ENCODE assay signal across 1 cellular context in genomic region chr6:31739639-31740396, GRCh38.
TF ChIP-seq lines count a peak whose summit lies in the region.

MSH5 (plus strand) TSS chr6:31740005; CDS start chr6:31740467, 462 bp downstream.

TF ChIP-seq in K562, 482 proteins besides CTCF, POLR2A, EP300 and RAD21 (continued from another document and continues in another):
- peak; percentile 49; the same call in 1 of the 2 replicates for TF ChIP-seq ZNF384 (IDR thresholded peaks at IDR 0.05; ENCODE audit: low read depth, low read length)
- TF ChIP-seq SFPQ (IDR thresholded peaks at IDR 0.05; ENCODE audit: low read depth, low read length) = no peak
- TF ChIP-seq STAT5A (IDR thresholded peaks at IDR 0.05; ENCODE audit: borderline replicate concordance, low read length) = no peak
- no peak for TF ChIP-seq PRPF4 (IDR thresholded peaks at IDR 0.05; ENCODE audit: insufficient read depth, low read depth, low read length, poor library complexity, severe bottlenecking)
- TF ChIP-seq HOMEZ (CRISPR knock-in tag; IDR thresholded peaks at IDR 0.05) = no peak; the same call in 1 of the 2 replicates
- peak; percentile 85 for TF ChIP-seq SMAD1 (IDR thresholded peaks at IDR 0.05; ENCODE audit: low read depth, low read length, partially characterized antibody)
- TF ChIP-seq ZNF655 (CRISPR knock-in tag; IDR thresholded peaks at IDR 0.05) = no peak
- peak in 1 of 2 experiments; percentile 98; a peak in 2 of 4 replicates for TF ChIP-seq HDAC1 (IDR thresholded peaks at IDR 0.05)
- no peak for TF ChIP-seq BMI1 (IDR thresholded peaks at IDR 0.05; ENCODE audit: low read length)
- no peak for TF ChIP-seq ZNF277 (CRISPR knock-in tag; IDR thresholded peaks at IDR 0.05; ENCODE audit: borderline replicate concordance)
- TF ChIP-seq TEAD4 (IDR thresholded peaks at IDR 0.05; ENCODE audit: low read length) = peak; percentile 56; the same call in 1 of the 2 replicates
- peak; percentile 92; the same call in 1 of the 2 replicates for TF ChIP-seq TEAD4 (CRISPR knock-in tag; IDR thresholded peaks at IDR 0.05; ENCODE audit: borderline replicate concordance)
- no peak for TF ChIP-seq BRF1 (IDR thresholded peaks at IDR 0.05; ENCODE audit: borderline replicate concordance, extremely low read depth, insufficient read length)
- peak; percentile 44; the same call in 1 of the 2 replicates for TF ChIP-seq ZNF764 (CRISPR knock-in tag; IDR thresholded peaks at IDR 0.05; ENCODE audit: low read depth)
- TF ChIP-seq ZNF780A (CRISPR knock-in tag; IDR thresholded peaks at IDR 0.05) = no peak
- TF ChIP-seq ZNF785 (CRISPR knock-in tag; IDR thresholded peaks at IDR 0.05) = no peak
- 0 out of 4 replicates have a peak, but pooled peaks of 1 of the 2 experiments have one; percentile 52 for TF ChIP-seq ETV6 (IDR thresholded peaks at IDR 0.05; ENCODE audit: borderline replicate concordance in 1 of 2, low read depth in 2 of 2, low read length in 1 of 2)
- TF ChIP-seq ETV6 (CRISPR knock-in tag; IDR thresholded peaks at IDR 0.05; ENCODE audit: borderline replicate concordance) = peak; percentile 95; the same call in 1 of the 2 replicates
- peak; percentile 79 for TF ChIP-seq CREB3 (tag; conservative IDR thresholded peaks at IDR 0.05; ENCODE audit: low read depth)
- TF ChIP-seq ZNF232 (CRISPR knock-in tag; IDR thresholded peaks at IDR 0.05) = peak; percentile 96
- peak; percentile 100 for TF ChIP-seq MAX (CRISPR knock-in tag; IDR thresholded peaks at IDR 0.05)
- peak; percentile 80; the same call in 1 of the 2 replicates for TF ChIP-seq ZNF583 (CRISPR knock-in tag; IDR thresholded peaks at IDR 0.05)
- TF ChIP-seq ZBTB33 (CRISPR knock-in tag; IDR thresholded peaks at IDR 0.05) = peak; percentile 89
- no peak for TF ChIP-seq SOX6 (IDR thresholded peaks at IDR 0.05)
- TF ChIP-seq CREB1 (IDR thresholded peaks at IDR 0.05) = peak; percentile 78
- TF ChIP-seq CREB1 (CRISPR knock-in tag; IDR thresholded peaks at IDR 0.05) = no peak
- peak; percentile 96 for TF ChIP-seq ZBTB43 (CRISPR knock-in tag; IDR thresholded peaks at IDR 0.05)
- peak; percentile 85; the same call in 1 of the 2 replicates for TF ChIP-seq PML (IDR thresholded peaks at IDR 0.05; ENCODE audit: low read length)
- TF ChIP-seq ETV5 (CRISPR knock-in tag; IDR thresholded peaks at IDR 0.05; ENCODE audit: low read depth) = peak; percentile 92
- no peak for TF ChIP-seq HDGF (IDR thresholded peaks at IDR 0.05)
- no peak for TF ChIP-seq CREB5 (CRISPR knock-in tag; IDR thresholded peaks at IDR 0.05)
- TF ChIP-seq ESRRB (CRISPR knock-in tag; IDR thresholded peaks at IDR 0.05; ENCODE audit: borderline replicate concordance) = no peak
- TF ChIP-seq MAFF (IDR thresholded peaks at IDR 0.05; ENCODE audit: low read length) = peak; percentile 10; the same call in 1 of the 2 replicates
- peak; percentile 41; the same call in 1 of the 2 replicates for TF ChIP-seq GABPB2 (CRISPR knock-in tag; conservative IDR thresholded peaks at IDR 0.05)
- peak; percentile 93 for TF ChIP-seq SAP30 (IDR thresholded peaks at IDR 0.05; ENCODE audit: borderline replicate concordance, insufficient read depth, low read depth, low read length, poor library complexity, severe bottlenecking)
- TF ChIP-seq HINFP (tag; conservative IDR thresholded peaks at IDR 0.05; ENCODE audit: low read depth) = no peak
- peak; percentile 88 for TF ChIP-seq NR4A1 (CRISPR knock-in tag; IDR thresholded peaks at IDR 0.05)
- TF ChIP-seq NR4A1 (tag; IDR thresholded peaks at IDR 0.05) = peak; percentile 63
- TF ChIP-seq MAFG (tag; conservative IDR thresholded peaks at IDR 0.05) = no peak
- peak; percentile 78; the same call in 1 of the 2 replicates for TF ChIP-seq SREBF1 (IDR thresholded peaks at IDR 0.05; ENCODE audit: borderline replicate concordance, low read depth, low read length)
- no peak for TF ChIP-seq PPARD (CRISPR knock-in tag; IDR thresholded peaks at IDR 0.05)
- no peak for TF ChIP-seq KHSRP (IDR thresholded peaks at IDR 0.05)
- peak; percentile 54 for TF ChIP-seq TCF3 (CRISPR knock-in tag; IDR thresholded peaks at IDR 0.05)
- no peak for TF ChIP-seq NONO (IDR thresholded peaks at IDR 0.05; ENCODE audit: low read depth in 2 of 2, low read length in 1 of 2)
- 0 out of 2 replicates have a peak, but pooled peaks have one; percentile 11 for TF ChIP-seq ARID3A (IDR thresholded peaks at IDR 0.05; ENCODE audit: borderline replicate concordance, low read depth, low read length)
- TF ChIP-seq ZKSCAN3 (CRISPR knock-in tag; IDR thresholded peaks at IDR 0.05) = no peak
- 0 out of 2 replicates have a peak, but pooled peaks have one; percentile 83 for TF ChIP-seq ZNF76 (CRISPR knock-in tag; IDR thresholded peaks at IDR 0.05; ENCODE audit: borderline replicate concordance)
- TF ChIP-seq PURB (CRISPR knock-in tag; IDR thresholded peaks at IDR 0.05; ENCODE audit: low read depth) = no peak
- TF ChIP-seq MYBL2 (IDR thresholded peaks at IDR 0.05; ENCODE audit: low read depth) = no peak
- TF ChIP-seq MYBL2 (CRISPR knock-in tag; IDR thresholded peaks at IDR 0.05; ENCODE audit: borderline replicate concordance) = no peak
- TF ChIP-seq PYGO2 (tag; IDR thresholded peaks at IDR 0.05) = no peak
- TF ChIP-seq CREBBP (IDR thresholded peaks at IDR 0.05; ENCODE audit: low read depth, low read length) = no peak
- 0 out of 2 replicates have a peak, but pooled peaks have one; percentile 76 for TF ChIP-seq HEY1 (CRISPR knock-in tag; IDR thresholded peaks at IDR 0.05; ENCODE audit: borderline replicate concordance)
- TF ChIP-seq CHCHD3 (CRISPR knock-in tag; IDR thresholded peaks at IDR 0.05) = peak; percentile 22; the same call in 1 of the 2 replicates
- TF ChIP-seq ERF (CRISPR knock-in tag; IDR thresholded peaks at IDR 0.05) = peak; percentile 90
